8 cellular contexts compared by ENCODE assay signal in the genomic region with DNA sequence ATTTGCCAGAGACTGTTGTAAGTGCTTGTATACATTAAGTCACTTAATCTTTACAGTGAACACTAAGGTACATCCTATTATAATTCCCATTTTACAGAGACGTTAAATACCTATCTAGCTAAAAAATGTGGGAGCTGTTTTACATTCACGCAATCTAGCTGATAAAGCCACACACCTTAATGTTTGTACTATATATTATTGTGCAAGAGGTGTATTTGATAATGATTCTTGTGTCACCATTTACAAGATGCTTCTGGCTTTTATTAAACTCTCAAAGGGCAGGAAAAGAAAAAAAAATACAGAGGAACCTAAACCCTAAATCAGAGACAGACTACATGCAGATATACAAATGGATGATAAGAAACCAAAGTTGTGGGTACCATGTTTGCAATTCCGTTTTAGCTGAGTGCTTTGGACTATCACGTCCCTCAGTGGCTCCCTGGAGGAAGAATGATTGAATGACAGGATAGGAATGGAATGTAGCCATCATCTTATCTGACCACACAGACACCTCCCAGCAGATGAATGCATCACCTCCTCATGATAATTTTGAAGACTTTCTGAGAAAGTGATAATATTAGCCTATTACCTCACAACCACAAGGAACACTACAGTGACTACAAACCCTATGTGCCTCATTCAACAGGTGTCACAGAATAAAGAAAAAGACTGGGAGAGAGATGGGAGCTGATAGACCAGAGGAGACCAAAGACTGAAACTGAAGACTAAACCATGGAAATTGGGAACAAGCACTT.
DNase-seq lines count a peak whose midpoint lies in the region; ATAC-seq and TF ChIP-seq lines count a peak whose summit lies in the region.

No MANE protein-coding gene starts in this region.

- H3K4me3 ChIP-seq in OCI-LY7 (ENCODE audit: low read depth, low read length, poor library complexity, severe bottlenecking) (peak overlapping the region; percentile 63), endodermal cell (ENCODE audit: low read length) (peak overlapping the region; percentile 79)

- no peaks in the 10 kb centered on the region for H4K20me1 ChIP-seq in OCI-LY7 (ENCODE audit: insufficient read depth, low read length)

- no peak overlapping the region for H3K9ac ChIP-seq in endodermal cell (ENCODE audit: extremely low read depth, low read length, poor library complexity, severe bottlenecking)

- no peak overlapping the region for H3K27ac ChIP-seq in OCI-LY7 (ENCODE audit: low read depth, low read length, poor library complexity, severe bottlenecking)
- H3K27ac ChIP-seq in endodermal cell (ENCODE audit: low read depth, low read length) = no peak overlapping the region

- peaks cover 40% of the 10 kb centered on the region for H3K4me1 ChIP-seq in OCI-LY7 (ENCODE audit: insufficient read depth, low read length, poor library complexity, severe bottlenecking)
- peaks cover 15% of the 10 kb centered on the region for H3K4me1 ChIP-seq in endodermal cell (ENCODE audit: control insufficient read depth, insufficient read depth, low read length)

- H3K9me3 ChIP-seq in OCI-LY7 (ENCODE audit: low read length) = no peaks in the 10 kb centered on the region
- H3K9me3 ChIP-seq in endodermal cell (ENCODE audit: control insufficient read depth, low read length) = no peaks in the 10 kb centered on the region

- peak; percentile 68 for DNase-seq in EL
- no peak for DNase-seq in OCI-LY7 (ENCODE audit: low spot score)
- no peak for DNase-seq in endodermal cell
- peak; percentile 60 for DNase-seq in non-pigmented ciliary epithelial cell (ENCODE audit: low read depth)
- DNase-seq in NCI-H774 (lab: John Stamatoyannopoulos, UW) = no peak
- no peak for DNase-seq in NCI-H2196 treated with DMSO at 0.1 percent for 48 hours (lab: John Stamatoyannopoulos, UW; ENCODE audit: unreplicated experiment)

- no peaks in the 10 kb centered on the region for H3K27me3 ChIP-seq in endodermal cell (ENCODE audit: control insufficient read depth, insufficient read depth, low read length, poor library complexity, severe bottlenecking)

- no peaks in the 10 kb centered on the region for H3K9me2 ChIP-seq in OCI-LY7 (ENCODE audit: insufficient read depth, low read length)

- WGBS in endodermal cell (ENCODE audit: insufficient coverage in 1 of 2, insufficient read length in 1 of 2), 2 experiments = 66% methylated on average over 4 of the region's 4 CpGs; no CpG with 5 or more reads in 1 of the 2 experiments

- CTCF ChIA-PET in OCI-LY7 (lab: Charles Lee; ENCODE audit: unreplicated experiment) = no interaction called here

- peak overlapping the region; percentile 76 for H3K4me2 ChIP-seq in OCI-LY7 (ENCODE audit: low read length)

- H2AFZ ChIP-seq in OCI-LY7 (ENCODE audit: low read length) = peak overlapping the region; percentile 99; the same call in 1 of the 2 replicates

- H3K27ac Mint-ChIP-seq in endodermal cell = no peak overlapping the region

- H3K9me3 Mint-ChIP-seq in endodermal cell = no peaks in the 10 kb centered on the region

- peaks cover 2% of the 10 kb centered on the region for H3K27me3 Mint-ChIP-seq in endodermal cell (ENCODE audit: insufficient read depth)

- no TSS peak for BruUV-seq in OCI-LY7 (replicated peaks; lab: Mats Ljungman, UMichigan)

- ATAC-seq in HG03097 (IDR thresholded peaks at IDR 0.05; ENCODE audit: low FRiP score, unreplicated experiment) (no peak), GM21526 (IDR thresholded peaks at IDR 0.05; ENCODE audit: low FRiP score, unreplicated experiment) (no peak)

- H3K36me3 ChIP-seq in OCI-LY7 (ENCODE audit: insufficient read depth, low read length) = no peaks in the 10 kb centered on the region
- H3K36me3 ChIP-seq in endodermal cell (ENCODE audit: control insufficient read depth, insufficient read depth, low read length) = no peaks in the 10 kb centered on the region

- POLR2A ChIA-PET in OCI-LY7 (lab: Charles Lee) = no interaction called here

- peaks cover 39% of the 10 kb centered on the region for H3K4me1 Mint-ChIP-seq in endodermal cell

- H3K79me2 ChIP-seq in OCI-LY7 (ENCODE audit: insufficient read depth, low read depth, low read length) = no peaks in the 10 kb centered on the region

- TF ChIP-seq CTCF in OCI-LY7 (conservative IDR thresholded peaks at IDR 0.05; ENCODE audit: low read length) (no peak), endodermal cell (conservative IDR thresholded peaks at IDR 0.05) (no peak)

- intact Hi-C loops in OCI-LY7 (cut with micrococcal nuclease; ENCODE audit: unreplicated experiment) = loop anchor here (5.0 kb wide), 3 partner anchors 134 to 434 kb away; partner anchors contain the start of gene TSC22D1

- H3K4me3 Mint-ChIP-seq in endodermal cell = peak overlapping the region; percentile 80

- no peaks in the 10 kb centered on the region for H3K36me3 Mint-ChIP-seq in endodermal cell (ENCODE audit: low read depth)

Comparison
In these comparisons a context has a peak if more than half of its experiments do, and no peak if none do; other contexts are left out.
1. DNase-seq: peak in EL (single experiment) and non-pigmented ciliary epithelial cell (single experiment); none in OCI-LY7 (single experiment), endodermal cell (single experiment), NCI-H774 (single experiment) and NCI-H2196 treated with DMSO at 0.1 percent for 48 hours (single experiment).